Comparison of ENCODE assay signal across 8 cellular contexts in genomic region chr17:59332890-59333377, GRCh38. TPM values are rescaled to one million over a fixed set of nuclear protein-coding genes. Genes with fewer than 3 reads are reported as not detected.
DNase-seq lines count a peak whose midpoint lies in the region; ATAC-seq, FAIRE-seq and TF ChIP-seq lines count a peak whose summit lies in the region.

No MANE protein-coding gene starts in this region.

- WGBS in right lobe of liver (ENCODE audit: insufficient coverage, low coverage, low lambda C conversion rate, missing lambda C conversion rate): 10% methylated on average over 8 of the region's 8 CpGs

- H3K27ac Mint-ChIP-seq in IgD-negative memory B cell: peak overlapping the region in 2 of 3 donors; percentile 60 to 96

- intact Hi-C loops in right lobe of liver (cut with DNase I): loop anchor here (5.0 kb wide), 2 partner anchors 39 to 104 kb away; no protein-coding TSS in a partner anchor

- peaks cover 3% of the 10 kb centered on the region for H3K36me3 Mint-ChIP-seq in IgD-negative memory B cell

- H3K4me1 ChIP-seq in right lobe of liver: peaks cover 0 to 58% (median 27%) of the 10 kb centered on the region in 4 donors

- peaks cover 2% of the 10 kb centered on the region for H3K27me3 ChIP-seq in bronchial epithelial cell (ENCODE audit: control insufficient read depth, insufficient read depth, low read length)
- no peaks in the 10 kb centered on the region for H3K27me3 ChIP-seq in right lobe of liver

- H3K4me3 ChIP-seq in bronchial epithelial cell (ENCODE audit: low read depth, low read length) (peak overlapping the region; percentile 68), right lobe of liver (peak overlapping the region; percentile 94 to 95 (median 94))

- peaks cover 38 to 43% (median 39%) of the 10 kb centered on the region in 3 donors for H3K4me1 Mint-ChIP-seq in IgD-negative memory B cell

- H3K9me3 Mint-ChIP-seq in IgD-negative memory B cell: no peaks in the 10 kb centered on the region

- FAIRE-seq in bronchial epithelial cell (lab: Jason Lieb, UNC): no peak

- H3K27me3 Mint-ChIP-seq in IgD-negative memory B cell: no peaks in the 10 kb centered on the region

- H3K36me3 ChIP-seq in bronchial epithelial cell (ENCODE audit: control insufficient read depth, insufficient read depth, low read length) (no peaks in the 10 kb centered on the region), right lobe of liver (no peaks in the 10 kb centered on the region)

- peak; percentile 11 for TF ChIP-seq POLR2A in right lobe of liver (IDR thresholded peaks at IDR 0.05)

- peak in 1 of 4 donors; percentile 0 for ATAC-seq in right lobe of liver

- H3K4me3 Mint-ChIP-seq in IgD-negative memory B cell: peak overlapping the region; percentile 90 to 94 (median 91)

- TF ChIP-seq CTCF in bronchial epithelial cell (IDR thresholded peaks at IDR 0.05; ENCODE audit: insufficient read depth, low read length, severe bottlenecking) (no peak), right lobe of liver (IDR thresholded peaks at IDR 0.05) (no peak)

- no peaks in the 10 kb centered on the region for H3K9me3 ChIP-seq in right lobe of liver

- peak overlapping the region; percentile 94 to 98 (median 96) for H3K27ac ChIP-seq in right lobe of liver
- H3K27ac ChIP-seq in substantia nigra (ENCODE audit: low read depth, low read length, poor library complexity, severe bottlenecking): peak overlapping the region; percentile 95

- peak; percentile 39 for DNase-seq in AG08395 (ENCODE audit: low spot score)
- no peak for DNase-seq in bronchial epithelial cell (ENCODE audit: low read depth)
- peak in 1 of 3 donors; percentile 56 for DNase-seq in right lobe of liver
- peak in 21 of 49 donors; percentile 8 to 70 (median 45) for DNase-seq in substantia nigra (lab: John Stamatoyannopoulos, UW)
- DNase-seq in 8988T: no peak
- DNase-seq in stimulated activated CD4-positive, alpha-beta T cell treated with anti-CD3 and anti-CD28 coated beads, Interleukin-2, amount 100 ng/mL, for 48 hours: no peak
- no peak for DNase-seq in NCI-H446 treated with DMSO at 0.1 percent for 48 hours (lab: John Stamatoyannopoulos, UW)

RNA-seq across cellular contexts. Expression of gene YPEL2, which starts 1.5 kb away (rescaled TPM):
- 18.8 TPM for polyA plus RNA-seq in IgD-negative memory B cell
- total RNA-seq in bronchial epithelial cell: 2.1 and 2.6 TPM in 2 replicates
- 10 to 100 TPM in 4 of 6 experiments, 1 to 10 TPM in 2; 9.2 to 23.3 (median 15.2) TPM for total RNA-seq in right lobe of liver
